ENCODE assay signal across 1 cellular context in genomic region chr19:15538774-15539173, GRCh38.
TF ChIP-seq lines count a peak whose summit lies in the region.

No MANE protein-coding gene starts in this region.

TF ChIP-seq in HepG2, 621 proteins besides CTCF, POLR2A, EP300 and RAD21 (continues in another document):
- no peak for TF ChIP-seq ZNF737 (CRISPR knock-in tag; IDR thresholded peaks at IDR 0.05; ENCODE audit: borderline replicate concordance)
- no peak for TF ChIP-seq ZNF275 (CRISPR knock-in tag; IDR thresholded peaks at IDR 0.05; ENCODE audit: borderline replicate concordance)
- no peak for TF ChIP-seq ZNF510 (CRISPR knock-in tag; IDR thresholded peaks at IDR 0.05; ENCODE audit: low read depth)
- no peak for TF ChIP-seq TERF1 (CRISPR knock-in tag; IDR thresholded peaks at IDR 0.05)
- TF ChIP-seq ZMAT5 (CRISPR knock-in tag; IDR thresholded peaks at IDR 0.05; ENCODE audit: borderline replicate concordance, low read depth), result no peak
- peak; percentile 61 to 96 for TF ChIP-seq REST (IDR thresholded peaks at IDR 0.05; ENCODE audit: borderline replicate concordance in 1 of 2, low read depth in 1 of 2, low read length in 2 of 2)
- TF ChIP-seq ZNF557 (CRISPR knock-in tag; IDR thresholded peaks at IDR 0.05), result no peak
- no peak for TF ChIP-seq MYC (CRISPR knock-in tag; IDR thresholded peaks at IDR 0.05; ENCODE audit: borderline replicate concordance)
- TF ChIP-seq ZNF878 (CRISPR knock-in tag; IDR thresholded peaks at IDR 0.05), result no peak
- TF ChIP-seq EHMT2 (IDR thresholded peaks at IDR 0.05; ENCODE audit: borderline replicate concordance, low read depth, low read length), result peak; percentile 89; the same call in 1 of the 2 replicates
- no peak for TF ChIP-seq JARID2 (CRISPR knock-in tag; IDR thresholded peaks at IDR 0.05; ENCODE audit: insufficient replicate concordance)
- TF ChIP-seq PRDM4 (CRISPR knock-in tag; IDR thresholded peaks at IDR 0.05; ENCODE audit: borderline replicate concordance), result no peak
- no peak for TF ChIP-seq AFF4 (CRISPR knock-in tag; IDR thresholded peaks at IDR 0.05)
- TF ChIP-seq ARID5B (CRISPR knock-in tag; IDR thresholded peaks at IDR 0.05), result no peak
- no peak for TF ChIP-seq SKI (IDR thresholded peaks at IDR 0.05; ENCODE audit: partially characterized antibody)
- TF ChIP-seq ZBTB44 (CRISPR knock-in tag; IDR thresholded peaks at IDR 0.05), result no peak
- no peak for TF ChIP-seq HNF1B (CRISPR knock-in tag; IDR thresholded peaks at IDR 0.05)
- TF ChIP-seq ZNF121 (CRISPR knock-in tag; IDR thresholded peaks at IDR 0.05), result no peak
- no peak for TF ChIP-seq ZNF772 (CRISPR knock-in tag; IDR thresholded peaks at IDR 0.05)
- no peak for TF ChIP-seq RELA (CRISPR knock-in tag; IDR thresholded peaks at IDR 0.05)
- no peak for TF ChIP-seq PHF21A (CRISPR knock-in tag; IDR thresholded peaks at IDR 0.05)
- no peak for TF ChIP-seq ZNF230 (CRISPR knock-in tag; IDR thresholded peaks at IDR 0.05)
- TF ChIP-seq SAP130 (CRISPR knock-in tag; IDR thresholded peaks at IDR 0.05; ENCODE audit: low read depth), result 0 out of 2 replicates have a peak, but pooled peaks have one; percentile 12
- no peak for TF ChIP-seq MEIS1 (CRISPR knock-in tag; IDR thresholded peaks at IDR 0.05; ENCODE audit: borderline replicate concordance)
- TF ChIP-seq HOXA7 (CRISPR knock-in tag; IDR thresholded peaks at IDR 0.05), result no peak
- TF ChIP-seq ZBTB43 (CRISPR knock-in tag; conservative IDR thresholded peaks at IDR 0.05), result no peak
- TF ChIP-seq MIER2 (CRISPR knock-in tag; IDR thresholded peaks at IDR 0.05), result peak; percentile 94
- TF ChIP-seq ZNF281 (CRISPR knock-in tag; IDR thresholded peaks at IDR 0.05; ENCODE audit: borderline replicate concordance), result no peak
- TF ChIP-seq NFKB2 (CRISPR knock-in tag; IDR thresholded peaks at IDR 0.05; ENCODE audit: borderline replicate concordance), result no peak
